ENCODE assay signal across 8 cellular contexts in the genomic region with DNA sequence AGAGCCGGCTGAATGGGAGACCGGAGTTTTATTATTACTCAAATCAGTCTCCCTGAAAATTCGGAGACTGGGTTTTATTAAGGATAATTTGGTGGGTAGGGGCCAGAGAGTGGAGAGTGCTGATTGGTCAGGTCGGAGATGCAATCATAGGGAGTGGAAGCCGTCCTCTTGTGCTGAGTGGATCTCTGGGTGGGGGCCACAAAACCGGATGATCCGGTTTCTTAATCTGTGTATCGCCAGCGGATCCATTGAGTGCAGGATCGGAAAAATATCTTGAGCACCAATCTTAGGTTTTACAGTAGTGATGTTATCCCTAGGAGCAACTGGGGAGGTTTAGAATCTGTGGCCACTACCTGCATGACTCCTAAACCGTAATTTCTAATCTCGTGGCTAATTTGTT. TPM values are rescaled to one million over a fixed set of nuclear protein-coding genes. Genes with fewer than 3 reads are reported as not detected.
DNase-seq lines count a peak whose midpoint lies in the region; ATAC-seq and TF ChIP-seq lines count a peak whose summit lies in the region.

No MANE protein-coding gene starts in this region.

- peak overlapping the region; percentile 83 for H3K4me3 ChIP-seq in Loucy (ENCODE audit: low read length, poor library complexity, severe bottlenecking)

- H3K9me2 ChIP-seq in Loucy (replicated peaks; ENCODE audit: low read depth, low read length): no peaks in the 10 kb centered on the region

- no peaks in the 10 kb centered on the region for H3K9me3 ChIP-seq in Loucy (ENCODE audit: insufficient read depth, low read depth, low read length)

- no peak for TF ChIP-seq CTCF in Loucy (conservative IDR thresholded peaks at IDR 0.05; ENCODE audit: low read length)

- H3K4me1 ChIP-seq in Loucy (ENCODE audit: insufficient read depth, low read length, poor library complexity, severe bottlenecking): peaks cover 18% of the 10 kb centered on the region

- H2AFZ ChIP-seq in Loucy (ENCODE audit: low read length): no peak overlapping the region

- ATAC-seq in natural killer cell treated with Interleukin-12 subunit alpha and Interleukin-12 subunit beta and Interleukin-15 and Interleukin-18, amount 100 ng/mL, for 72 hours: no peak
- no peak for ATAC-seq in GM21717 (IDR thresholded peaks at IDR 0.05; ENCODE audit: unreplicated experiment)

- peak overlapping the region; percentile 80 for H3K4me2 ChIP-seq in Loucy (ENCODE audit: low read depth, low read length, poor library complexity, severe bottlenecking)

- no peaks in the 10 kb centered on the region for H3F3A ChIP-seq in Loucy (ENCODE audit: low read depth)

- no peaks in the 10 kb centered on the region for H3K36me3 ChIP-seq in Loucy (ENCODE audit: insufficient read depth, low read length)

- DNase-seq in DMS53 (lab: John Stamatoyannopoulos, UW): peak; percentile 72
- no peak for DNase-seq in activated naive CD8-positive, alpha-beta T cell treated with anti-CD3 and anti-CD28 coated beads for 36 hours
- DNase-seq in natural killer cell treated with Interleukin-12 subunit alpha and Interleukin-12 subunit beta and Interleukin-15 and Interleukin-18, amount 100 ng/mL, for 72 hours (ENCODE audit: low spot score): no peak
- DNase-seq in NCI-H2107 treated with DMSO at 0.1 percent for 48 hours (lab: John Stamatoyannopoulos, UW; ENCODE audit: unreplicated experiment): no peak
- no peak for DNase-seq in stimulated activated CD4-positive, alpha-beta T cell treated with anti-CD3 and anti-CD28 coated beads, Interleukin-1b, Interleukin-23, amount 100 ng/mL, for 48 hours
- DNase-seq in stimulated activated CD4-positive, alpha-beta T cell treated with anti-CD3 and anti-CD28 coated beads, Interleukin-4, amount 100 ng/mL, for 1 hour: no peak

- peaks cover 18% of the 10 kb centered on the region for H3K79me2 ChIP-seq in Loucy (ENCODE audit: insufficient read depth, low read length)

- peaks cover 14% of the 10 kb centered on the region for H3K4me1 Mint-ChIP-seq in activated naive CD8-positive, alpha-beta T cell treated with anti-CD3 and anti-CD28 coated beads for 36 hours
- H3K4me1 Mint-ChIP-seq in natural killer cell treated with Interleukin-12 subunit alpha and Interleukin-12 subunit beta and Interleukin-15 and Interleukin-18, amount 100 ng/mL, for 72 hours (ENCODE audit: low read depth in 2 of 2): peaks cover 6 to 12% of the 10 kb centered on the region in 2 donors

- H3K9ac ChIP-seq in Loucy (ENCODE audit: low read depth, low read length, poor library complexity, severe bottlenecking): no peak overlapping the region

- H3K27ac Mint-ChIP-seq in activated naive CD8-positive, alpha-beta T cell treated with anti-CD3 and anti-CD28 coated beads for 36 hours: peak overlapping the region; percentile 93
- H3K27ac Mint-ChIP-seq in natural killer cell treated with Interleukin-12 subunit alpha and Interleukin-12 subunit beta and Interleukin-15 and Interleukin-18, amount 100 ng/mL, for 72 hours: peak overlapping the region; percentile 54 to 86

- H3K9me3 Mint-ChIP-seq in activated naive CD8-positive, alpha-beta T cell treated with anti-CD3 and anti-CD28 coated beads for 36 hours: peaks cover 6% of the 10 kb centered on the region
- H3K9me3 Mint-ChIP-seq in natural killer cell treated with Interleukin-12 subunit alpha and Interleukin-12 subunit beta and Interleukin-15 and Interleukin-18, amount 100 ng/mL, for 72 hours: no peaks in the 10 kb centered on the region

- H3K27me3 ChIP-seq in Loucy (ENCODE audit: insufficient read depth, low read length, poor library complexity, severe bottlenecking): no peaks in the 10 kb centered on the region

- peak overlapping the region; percentile 94 for H3K4me3 Mint-ChIP-seq in activated naive CD8-positive, alpha-beta T cell treated with anti-CD3 and anti-CD28 coated beads for 36 hours
- H3K4me3 Mint-ChIP-seq in natural killer cell treated with Interleukin-12 subunit alpha and Interleukin-12 subunit beta and Interleukin-15 and Interleukin-18, amount 100 ng/mL, for 72 hours: peak overlapping the region; percentile 86

- peaks cover 7% of the 10 kb centered on the region for H3K36me3 Mint-ChIP-seq in activated naive CD8-positive, alpha-beta T cell treated with anti-CD3 and anti-CD28 coated beads for 36 hours
- H3K36me3 Mint-ChIP-seq in natural killer cell treated with Interleukin-12 subunit alpha and Interleukin-12 subunit beta and Interleukin-15 and Interleukin-18, amount 100 ng/mL, for 72 hours: no peaks in the 10 kb centered on the region

- no peaks in the 10 kb centered on the region for H4K20me1 ChIP-seq in Loucy (ENCODE audit: insufficient read depth, low read length, poor library complexity, severe bottlenecking)

- no peaks in the 10 kb centered on the region for H3K27me3 Mint-ChIP-seq in activated naive CD8-positive, alpha-beta T cell treated with anti-CD3 and anti-CD28 coated beads for 36 hours
- H3K27me3 Mint-ChIP-seq in natural killer cell treated with Interleukin-12 subunit alpha and Interleukin-12 subunit beta and Interleukin-15 and Interleukin-18, amount 100 ng/mL, for 72 hours: no peaks in the 10 kb centered on the region

RNA-seq across cellular contexts. Expression of gene NIPSNAP1, which starts 0.9 kb away (rescaled TPM):
- 10 to 100 TPM; 50.7 to 52.8 TPM for total RNA-seq in activated naive CD8-positive, alpha-beta T cell treated with anti-CD3 and anti-CD28 coated beads for 36 hours
- 10 to 100 TPM; 20.3 to 21.4 TPM for total RNA-seq in natural killer cell treated with Interleukin-12 subunit alpha and Interleukin-12 subunit beta and Interleukin-15 and Interleukin-18, amount 100 ng/mL, for 72 hours

RNA-seq across cellular contexts. Expression of gene NF2, which starts 21.6 kb away (rescaled TPM):
- 10 to 100 TPM; 45.8 to 49.4 TPM for total RNA-seq in activated naive CD8-positive, alpha-beta T cell treated with anti-CD3 and anti-CD28 coated beads for 36 hours
- total RNA-seq in natural killer cell treated with Interleukin-12 subunit alpha and Interleukin-12 subunit beta and Interleukin-15 and Interleukin-18, amount 100 ng/mL, for 72 hours: 10 to 100 TPM; 58.2 to 70.9 TPM

RNA-seq across cellular contexts. Expression of gene THOC5, which starts 28.2 kb away (rescaled TPM):
- total RNA-seq in activated naive CD8-positive, alpha-beta T cell treated with anti-CD3 and anti-CD28 coated beads for 36 hours: 10 to 100 TPM; 63.9 to 71.7 TPM
- 10 to 100 TPM; 64.6 to 89.3 TPM for total RNA-seq in natural killer cell treated with Interleukin-12 subunit alpha and Interleukin-12 subunit beta and Interleukin-15 and Interleukin-18, amount 100 ng/mL, for 72 hours
